ENCODE assay signal across 8 cellular contexts in genomic region chr9:72477862-72478564, GRCh38. TPM values are rescaled to one million over a fixed set of nuclear protein-coding genes. Genes with fewer than 3 reads are reported as not detected.
DNase-seq lines count a peak whose midpoint lies in the region; ATAC-seq, FAIRE-seq and TF ChIP-seq lines count a peak whose summit lies in the region.

No MANE protein-coding gene starts in this region.

- no peaks in the 10 kb centered on the region for H3K9me3 ChIP-seq in keratinocyte (ENCODE audit: control insufficient read depth, low read depth, low read length)

- peaks cover 57% of the 10 kb centered on the region for H3K4me1 Mint-ChIP-seq in activated T-helper 1 cell treated with anti-CD3 and anti-CD28 coated beads, Interleukin-12 subunit alpha, Interleukin-12 subunit beta, Interleukin-2, Interleukin-4 antibody, amounts not matched to agents 30 ng/mL and 10 ng/mL and 1 ng/mL, durations not matched to agents 14 hours and 24 hours and 36 hours (ENCODE audit: low read depth)

- H3K4me1 ChIP-seq in keratinocyte (ENCODE audit: control insufficient read depth, extremely low read depth, insufficient read depth, low read length) (peaks cover 42% of the 10 kb centered on the region), urinary bladder (ENCODE audit: insufficient read depth) (peaks cover 1% of the 10 kb centered on the region)

- no peak for TF ChIP-seq CTCF in keratinocyte (optimal IDR thresholded peaks at IDR 0.05 in 1 of 3, IDR thresholded peaks at IDR 0.05 in 1 of 3, conservative IDR thresholded peaks at IDR 0.05 in 1 of 3; ENCODE audit: extremely low read depth in 1 of 3, insufficient read depth in 2 of 3, low read length in 3 of 3)

- peak; percentile 67 for DNase-seq in AG08395 (ENCODE audit: low spot score)
- peak; percentile 85 for DNase-seq in HPDE6-E6E7 (ENCODE audit: extremely low spot score)
- no peak for DNase-seq in activated T-helper 1 cell treated with anti-CD3 and anti-CD28 coated beads, Interleukin-12 subunit alpha, Interleukin-12 subunit beta, Interleukin-2, Interleukin-4 antibody, amounts not matched to agents 30 ng/mL and 10 ng/mL and 1 ng/mL, durations not matched to agents 14 hours and 24 hours and 36 hours (ENCODE audit: low spot score)
- peak; percentile 56 for DNase-seq in keratinocyte (ENCODE audit: low read depth, low spot score)
- no peak for DNase-seq in NCI-H1436 treated with DMSO at 0.1 percent for 48 hours (lab: John Stamatoyannopoulos, UW)

- no peaks in the 10 kb centered on the region for H3K27me3 ChIP-seq in keratinocyte (ENCODE audit: control insufficient read depth, extremely low read depth, insufficient read depth, low read length)

- no peaks in the 10 kb centered on the region for H3K79me2 ChIP-seq in keratinocyte (ENCODE audit: control insufficient read depth, insufficient read depth, low read length)

- H3K9me3 Mint-ChIP-seq in activated T-helper 1 cell treated with anti-CD3 and anti-CD28 coated beads, Interleukin-12 subunit alpha, Interleukin-12 subunit beta, Interleukin-2, Interleukin-4 antibody, amounts not matched to agents 30 ng/mL and 10 ng/mL and 1 ng/mL, durations not matched to agents 14 hours and 24 hours and 36 hours, result peaks cover 3% of the 10 kb centered on the region

- 30% methylated on average over 5 of the region's 5 CpGs for WGBS in urinary bladder

- dilution Hi-C loops in keratinocyte (cut with MboI; ENCODE audit: extremely low pct_ligation_motif_present, low sequenced_read_pairs), result no loop called here

- no peaks in the 10 kb centered on the region for H4K20me1 ChIP-seq in keratinocyte (ENCODE audit: control insufficient read depth, extremely low read depth, insufficient read depth, low read length)

- no peaks in the 10 kb centered on the region for H3K9me1 ChIP-seq in keratinocyte (ENCODE audit: control insufficient read depth, extremely low read depth, insufficient read depth, low read length)

- H3K4me3 Mint-ChIP-seq in activated T-helper 1 cell treated with anti-CD3 and anti-CD28 coated beads, Interleukin-12 subunit alpha, Interleukin-12 subunit beta, Interleukin-2, Interleukin-4 antibody, amounts not matched to agents 30 ng/mL and 10 ng/mL and 1 ng/mL, durations not matched to agents 14 hours and 24 hours and 36 hours, result peak overlapping the region; percentile 54

- H3K4me2 ChIP-seq in keratinocyte (ENCODE audit: control insufficient read depth, extremely low read depth, insufficient read depth, low read depth, low read length), result peak overlapping the region; percentile 93

- peak overlapping the region; percentile 67 for H3K9ac ChIP-seq in keratinocyte (ENCODE audit: control insufficient read depth, extremely low read depth, insufficient read depth, low read length)

- H2AFZ ChIP-seq in keratinocyte (ENCODE audit: control insufficient read depth, low read length), result peak overlapping the region; percentile 84

- no peaks in the 10 kb centered on the region for H3K27me3 Mint-ChIP-seq in activated T-helper 1 cell treated with anti-CD3 and anti-CD28 coated beads, Interleukin-12 subunit alpha, Interleukin-12 subunit beta, Interleukin-2, Interleukin-4 antibody, amounts not matched to agents 30 ng/mL and 10 ng/mL and 1 ng/mL, durations not matched to agents 14 hours and 24 hours and 36 hours (ENCODE audit: insufficient read depth)

- H3K27ac ChIP-seq in keratinocyte (ENCODE audit: control insufficient read depth, insufficient read depth, low read length) (peak overlapping the region; percentile 94), urinary bladder (ENCODE audit: low read depth) (peak overlapping the region; percentile 87)

- H3K4me3 ChIP-seq in keratinocyte (ENCODE audit: control insufficient read depth in 2 of 3, extremely low read depth in 1 of 3, insufficient read depth in 2 of 3, low read depth in 1 of 3, low read length in 3 of 3) (peak overlapping the region in 2 of 3 experiments; percentile 40 to 50), urinary bladder (ENCODE audit: low read depth, low read length) (no peak overlapping the region)

- H3K27ac Mint-ChIP-seq in activated T-helper 1 cell treated with anti-CD3 and anti-CD28 coated beads, Interleukin-12 subunit alpha, Interleukin-12 subunit beta, Interleukin-2, Interleukin-4 antibody, amounts not matched to agents 30 ng/mL and 10 ng/mL and 1 ng/mL, durations not matched to agents 14 hours and 24 hours and 36 hours, result peak overlapping the region; percentile 82

- no peaks in the 10 kb centered on the region for H3K36me3 ChIP-seq in keratinocyte (ENCODE audit: control insufficient read depth in 2 of 2, extremely low read depth in 1 of 2, insufficient read depth in 2 of 2, low read length in 2 of 2)
- H3K36me3 ChIP-seq in urinary bladder (ENCODE audit: insufficient read depth), result no peaks in the 10 kb centered on the region

- peaks cover 5% of the 10 kb centered on the region for H3K36me3 Mint-ChIP-seq in activated T-helper 1 cell treated with anti-CD3 and anti-CD28 coated beads, Interleukin-12 subunit alpha, Interleukin-12 subunit beta, Interleukin-2, Interleukin-4 antibody, amounts not matched to agents 30 ng/mL and 10 ng/mL and 1 ng/mL, durations not matched to agents 14 hours and 24 hours and 36 hours (ENCODE audit: low read depth)

- ATAC-seq in HG03196 (IDR thresholded peaks at IDR 0.05; ENCODE audit: unreplicated experiment) (no peak), HG03521 (IDR thresholded peaks at IDR 0.05; ENCODE audit: unreplicated experiment) (no peak)

- intact Hi-C loops in activated T-helper 1 cell treated with anti-CD3 and anti-CD28 coated beads, Interleukin-12 subunit alpha, Interleukin-12 subunit beta, Interleukin-2, Interleukin-4 antibody, amounts not matched to agents 30 ng/mL and 10 ng/mL and 1 ng/mL, durations not matched to agents 14 hours and 24 hours and 36 hours (cut with micrococcal nuclease), result loop anchor here (1.0 to 10.0 kb wide), 7 partner anchors 31 to 677 kb away; partner anchors contain the start of gene ANXA1

- peak; percentile 98 for FAIRE-seq in keratinocyte (lab: Jason Lieb, UNC)

RNA-seq across cellular contexts. Expression of gene TMC1, which starts 43.4 kb away (rescaled TPM):
- total RNA-seq in activated T-helper 1 cell treated with anti-CD3 and anti-CD28 coated beads, Interleukin-12 subunit alpha, Interleukin-12 subunit beta, Interleukin-2, Interleukin-4 antibody, amounts not matched to agents 30 ng/mL and 10 ng/mL and 1 ng/mL, durations not matched to agents 14 hours and 24 hours and 36 hours, result not detected in 2 replicates
- 0.05 to 0.24 TPM (median 0.12 TPM) in 3 replicates for polyA plus RNA-seq in keratinocyte
- polyA plus RNA-seq in keratinocyte (2011; ENCODE audit: low read depth), result not detected
- polyA plus RNA-seq in keratinocyte (2011; cell fraction: cytosol; rRNA removed), result not detected in 2 replicates
- 0.08 and 0.32 TPM in 2 replicates for polyA plus RNA-seq in keratinocyte (2011; cell fraction: nucleus; rRNA removed)
- not detected in 2 replicates for polyA plus RNA-seq in keratinocyte (2012; ENCODE audit: low replicate concordance)
- polyA minus RNA-seq in keratinocyte, result 1.3 TPM in 1 of 3 replicates, not detected in the others
- not detected for polyA minus RNA-seq in keratinocyte (2011; cell fraction: cytosol; rRNA and poly(A)+ RNA removed)
- not detected in 2 replicates for polyA minus RNA-seq in keratinocyte (2011; cell fraction: nucleus; rRNA and poly(A)+ RNA removed)
- 1.9 TPM for total RNA-seq in urinary bladder
- 0.66 TPM for polyA plus RNA-seq in urinary bladder

Comparison
In these comparisons a context has a peak if more than half of its experiments do, and no peak if none do; other contexts are left out.
1. DNase-seq: peak in AG08395 (single experiment), HPDE6-E6E7 (single experiment) and keratinocyte (single experiment); none in activated T-helper 1 cell treated with anti-CD3 and anti-CD28 coated beads, Interleukin-12 subunit alpha, Interleukin-12 subunit beta, Interleukin-2, Interleukin-4 antibody, amounts not matched to agents 30 ng/mL and 10 ng/mL and 1 ng/mL, durations not matched to agents 14 hours and 24 hours and 36 hours (single experiment) and NCI-H1436 treated with DMSO at 0.1 percent for 48 hours (single experiment).